1 cellular context compared by ENCODE assay signal in the genomic region with DNA sequence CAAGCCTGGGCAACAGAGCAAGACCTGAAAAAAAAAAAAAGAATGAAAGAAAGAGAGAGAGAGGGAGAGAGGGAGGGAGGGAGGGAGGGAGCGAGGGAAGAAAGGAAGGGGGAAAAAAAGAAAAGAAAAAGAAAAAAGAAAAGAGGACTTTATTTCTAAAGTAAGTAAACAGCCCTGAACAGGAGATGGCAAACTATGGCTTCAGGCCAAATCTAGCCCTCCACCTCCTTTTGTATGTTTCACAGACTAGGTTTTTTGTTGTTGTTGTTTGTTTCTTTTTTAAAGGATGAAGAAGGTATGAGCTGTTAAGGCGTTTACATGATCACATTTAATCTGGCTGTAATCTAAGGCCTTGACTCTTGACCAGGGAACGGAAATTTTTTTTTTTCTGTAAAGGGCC.
TF ChIP-seq lines count a peak whose summit lies in the region.

No MANE protein-coding gene starts in this region.

TF ChIP-seq in IMR-90, 13 proteins besides CTCF, POLR2A, EP300 and RAD21 (continued from another document):
- TF ChIP-seq RCOR1 (IDR thresholded peaks at IDR 0.05; ENCODE audit: insufficient replicate concordance, low read length): no peak
- TF ChIP-seq, protein P1, sequence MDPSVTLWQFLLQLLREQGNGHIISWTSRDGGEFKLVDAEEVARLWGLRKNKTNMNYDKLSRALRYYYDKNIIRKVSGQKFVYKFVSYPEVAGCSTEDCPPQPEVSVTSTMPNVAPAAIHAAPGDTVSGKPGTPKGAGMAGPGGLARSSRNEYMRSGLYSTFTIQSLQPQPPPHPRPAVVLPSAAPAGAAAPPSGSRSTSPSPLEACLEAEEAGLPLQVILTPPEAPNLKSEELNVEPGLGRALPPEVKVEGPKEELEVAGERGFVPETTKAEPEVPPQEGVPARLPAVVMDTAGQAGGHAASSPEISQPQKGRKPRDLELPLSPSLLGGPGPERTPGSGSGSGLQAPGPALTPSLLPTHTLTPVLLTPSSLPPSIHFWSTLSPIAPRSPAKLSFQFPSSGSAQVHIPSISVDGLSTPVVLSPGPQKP (IDR thresholded peaks at IDR 0.05; ENCODE audit: borderline replicate concordance, low read depth, low read length): no peak
- TF ChIP-seq MXI1 (IDR thresholded peaks at IDR 0.05; ENCODE audit: borderline replicate concordance, low read depth, low read length): no peak
- TF ChIP-seq CEBPB (IDR thresholded peaks at IDR 0.05; ENCODE audit: low read depth, low read length): no peak
- no peak for TF ChIP-seq CHD1 (IDR thresholded peaks at IDR 0.05; ENCODE audit: low read depth, low read length)
- TF ChIP-seq BHLHE40 (IDR thresholded peaks at IDR 0.05; ENCODE audit: low read depth, low read length): no peak
- TF ChIP-seq FOS (IDR thresholded peaks at IDR 0.05; ENCODE audit: low read depth, low read length): no peak
- no peak for TF ChIP-seq SMC3 (IDR thresholded peaks at IDR 0.05; ENCODE audit: low read depth, low read length)
- TF ChIP-seq, protein P2, sequence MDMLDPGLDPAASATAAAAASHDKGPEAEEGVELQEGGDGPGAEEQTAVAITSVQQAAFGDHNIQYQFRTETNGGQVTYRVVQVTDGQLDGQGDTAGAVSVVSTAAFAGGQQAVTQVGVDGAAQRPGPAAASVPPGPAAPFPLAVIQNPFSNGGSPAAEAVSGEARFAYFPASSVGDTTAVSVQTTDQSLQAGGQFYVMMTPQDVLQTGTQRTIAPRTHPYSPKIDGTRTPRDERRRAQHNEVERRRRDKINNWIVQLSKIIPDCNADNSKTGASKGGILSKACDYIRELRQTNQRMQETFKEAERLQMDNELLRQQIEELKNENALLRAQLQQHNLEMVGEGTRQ (IDR thresholded peaks at IDR 0.05; ENCODE audit: low read depth, low read length): no peak
- TF ChIP-seq NFE2L2 (IDR thresholded peaks at IDR 0.05; ENCODE audit: low read depth, low read length): no peak
- TF ChIP-seq MAFK (IDR thresholded peaks at IDR 0.05; ENCODE audit: low read depth, low read length): no peak
